In genomic region chr7:129611246-129612111, GRCh38 we compare ENCODE assay signal across 8 cellular contexts.
DNase-seq lines count a peak whose midpoint lies in the region; ATAC-seq and TF ChIP-seq lines count a peak whose summit lies in the region.

Gene NRF1, plus strand, starts transcription at chr7:129611720. Its CDS starts 45,632 bp downstream, at chr7:129657352.

- H3K4me3 ChIP-seq in AG04449 (ENCODE audit: low read depth, low read length) = peak within 1 kb of the TSS; percentile 81

- peak; percentile 19 for DNase-seq in AG04449 (ENCODE audit: low read depth, low spot score)
- peak; percentile 96 for DNase-seq in NCI-H2227 (lab: John Stamatoyannopoulos, UW; ENCODE audit: unreplicated experiment)
- DNase-seq in activated CD4-positive, CD25-positive, alpha-beta regulatory T cell (lab: John Stamatoyannopoulos, UW) = peak; percentile 82 to 93 (median 88)
- DNase-seq in caudate nucleus (lab: John Stamatoyannopoulos, UW) = peak in 60 of 61 donors; percentile 10 to 93 (median 80)
- peak; percentile 93 for DNase-seq in islet precursor cell
- peak; percentile 90 for DNase-seq in stimulated activated CD4-positive, alpha-beta T cell treated with anti-CD3 and anti-CD28 coated beads, Interleukin-12 subunit alpha, Interleukin-12 subunit beta, amount 100 ng/mL, for 4 hours

- H3K27ac ChIP-seq in caudate nucleus (ENCODE audit: low read depth, low read length) = peak within 1 kb of the TSS; percentile 92

- TF ChIP-seq CTCF in AG04449 (IDR thresholded peaks at IDR 0.05; ENCODE audit: insufficient read depth, low read length, missing control alignments) = peak; percentile 43

- ATAC-seq in GM18861 (IDR thresholded peaks at IDR 0.05; ENCODE audit: unreplicated experiment) (peak; percentile 70), HG03097 (IDR thresholded peaks at IDR 0.05; ENCODE audit: low FRiP score, unreplicated experiment) (peak; percentile 67)

- CTCF ChIA-PET in AG04449 (lab: Yijun Ruan, JAX) = interaction anchor here (1.1 to 8.7 kb wide), 12 partner anchors 7 to 399 kb away, joined by 3 to 61 read pairs (median 6); no protein-coding TSS in a partner anchor

- POLR2A ChIA-PET in AG04449 (lab: Yijun Ruan, JAX) = interaction anchor here (0.6 to 1.3 kb wide), 3 partner anchors 26 to 393 kb away, joined by 3 read pairs; no protein-coding TSS in a partner anchor

Comparison
In these comparisons a context has a peak if more than half of its experiments do, and no peak if none do; other contexts are left out.
1. Peak in every context shown above with its lines: DNase-seq, ATAC-seq, H3K4me3 ChIP-seq and H3K27ac ChIP-seq.
2. DNase-seq: peak in every context shown above with its lines; median percentile 96 in NCI-H2227; 93 in islet precursor cell; 90 in stimulated activated CD4-positive, alpha-beta T cell treated with anti-CD3 and anti-CD28 coated beads, Interleukin-12 subunit alpha, Interleukin-12 subunit beta, amount 100 ng/mL, for 4 hours; 88 in activated CD4-positive, CD25-positive, alpha-beta regulatory T cell; 80 in caudate nucleus; 19 in AG04449.